Comparison of ENCODE assay signal across 28 cellular contexts in the genomic region with DNA sequence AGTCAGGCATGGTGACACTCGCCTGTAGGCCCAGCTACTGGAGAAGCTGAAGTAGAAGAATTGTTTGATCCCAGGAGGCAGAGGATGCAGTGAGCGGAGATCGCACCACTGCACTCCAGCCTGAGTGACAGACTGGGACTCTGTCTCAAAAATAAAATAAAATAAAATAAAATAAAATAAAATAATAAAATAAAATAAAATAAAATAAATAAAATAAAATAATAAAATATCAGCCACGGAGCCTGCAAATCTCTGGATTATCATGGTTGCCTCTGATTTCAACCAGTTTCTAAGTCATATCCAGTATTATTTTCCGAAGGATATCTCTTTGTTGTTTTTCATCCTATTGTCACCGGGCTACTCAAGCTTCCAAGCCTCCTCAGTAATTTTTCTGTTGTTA.
"Had no signal": no experiment of that assay in that cellular context is flagged by ENCODE, and none has a peak within 500 bp of the region (broad histone marks: within the 10 kb centered on the region; RNA-seq: fewer than 3 reads in every experiment).

No MANE protein-coding gene starts in this region.

- DNase-seq: stimulated activated CD4-positive, alpha-beta T cell treated with anti-CD3 and anti-CD28 coated beads, Interleukin-2, amount 100 ng/mL, for 48 hours; stimulated activated CD4-positive, alpha-beta T cell treated with anti-CD3 and anti-CD28 coated beads, Interleukin-4, amount 100 ng/mL, for 1 hour; stimulated activated CD4-positive, alpha-beta T cell treated with anti-CD3 and anti-CD28 coated beads, Interleukin-4, amount 100 ng/mL, for 24 hours; stimulated activated CD4-positive, alpha-beta T cell treated with anti-CD3 and anti-CD28 coated beads, Interleukin-4, amount 100 ng/mL, for 4 hours; stimulated activated CD8-positive, alpha-beta memory T cell treated with anti-CD3 and anti-CD28 coated beads, Interleukin-4, amount 100 ng/mL, for 48 hours; stimulated activated naive B cell treated with anti-CD40 and anti-IgM and Interleukin-4, amounts not matched to agents 10 μg/mL and 1 μg/mL and 100 μg/mL, for 72 hours; stimulated activated naive CD4-positive, alpha-beta T cell; stimulated activated naive CD4-positive, alpha-beta T cell treated with Interleukin-2 at 50 U/mL for 16 hours; stimulated activated naive CD8-positive, alpha-beta T cell treated with anti-CD3 and anti-CD28 coated beads, Interleukin-15, amount 100 ng/mL, for 72 hours; stimulated activated naive CD8-positive, alpha-beta T cell treated with anti-CD3 and anti-CD28 coated beads, Interleukin-15, Interleukin-2, amounts not matched to agents 100 U/mL and 50 U/mL, for 24 hours; stomach; substantia nigra; testis; thyroid gland; tibial artery; transverse colon; trophoblast cell; upper lobe of left lung; upper lobe of right lung; uterus had no signal

- H3K36me3 ChIP-seq: stomach, suprapubic skin, thoracic aorta, thyroid gland, tibial artery, tibial nerve, transverse colon, upper lobe of left lung, upper lobe of right lung, uterus, vagina had no signal

- H3K27me3 Mint-ChIP-seq: stimulated activated memory B cell treated with anti-CD40 and anti-IgM and Interleukin-4, amounts not matched to agents 10 μg/mL and 1 μg/mL and 100 μg/mL, for 72 hours; stimulated activated naive B cell treated with anti-CD40 and anti-IgM and Interleukin-4, amounts not matched to agents 10 μg/mL and 1 μg/mL and 100 μg/mL, for 72 hours; stimulated activated naive CD8-positive, alpha-beta T cell treated with anti-CD3 and anti-CD28 coated beads, Interleukin-15, amount 100 ng/mL, for 72 hours had no signal

- H3K4me1 Mint-ChIP-seq: stimulated activated effector memory CD8-positive, alpha-beta T cell treated with anti-CD3 and anti-CD28 coated beads, Interleukin-12 subunit alpha, Interleukin-12 subunit beta, amount 100 ng/mL, for 72 hours; stimulated activated memory B cell treated with anti-CD40 and anti-IgM and Interleukin-4, amounts not matched to agents 10 μg/mL and 1 μg/mL and 100 μg/mL, for 72 hours; stimulated activated naive B cell treated with anti-CD40 and anti-IgM and Interleukin-4, amounts not matched to agents 10 μg/mL and 1 μg/mL and 100 μg/mL, for 72 hours; stimulated activated naive CD8-positive, alpha-beta T cell treated with anti-CD3 and anti-CD28 coated beads, Interleukin-15, amount 100 ng/mL, for 72 hours had no signal

- H3K9me3 ChIP-seq: stomach, suprapubic skin, testis, thoracic aorta, thyroid gland, tibial artery, tibial nerve, transverse colon, upper lobe of left lung, upper lobe of right lung, uterus, vagina had no signal

- H3K4me1 ChIP-seq: suprapubic skin, testis, thyroid gland, tibial artery, tibial nerve, transverse colon, upper lobe of left lung, upper lobe of right lung, uterus, vagina had no signal

- ATAC-seq: stimulated activated effector memory CD8-positive, alpha-beta T cell treated with anti-CD3 and anti-CD28 coated beads, Interleukin-12 subunit alpha, Interleukin-12 subunit beta, amount 100 ng/mL, for 72 hours; stimulated activated memory B cell treated with anti-CD40 and anti-IgM and Interleukin-4, amounts not matched to agents 10 μg/mL and 1 μg/mL and 100 μg/mL, for 72 hours; stimulated activated naive B cell treated with anti-CD40 and anti-IgM and Interleukin-4, amounts not matched to agents 10 μg/mL and 1 μg/mL and 100 μg/mL, for 72 hours; stimulated activated naive CD8-positive, alpha-beta T cell treated with anti-CD3 and anti-CD28 coated beads, Interleukin-15, amount 100 ng/mL, for 72 hours; stimulated activated naive CD8-positive, alpha-beta T cell treated with anti-CD3 and anti-CD28 coated beads, Interleukin-15, Interleukin-2, amounts not matched to agents 100 U/mL and 50 U/mL, for 24 hours; upper lobe of right lung had no signal

- H3K27ac ChIP-seq: stomach, suprapubic skin, testis, thoracic aorta, thyroid gland, tibial artery, tibial nerve, transverse colon, upper lobe of left lung, upper lobe of right lung, uterus, vagina had no signal

- H3K36me3 Mint-ChIP-seq: stimulated activated effector memory CD8-positive, alpha-beta T cell treated with anti-CD3 and anti-CD28 coated beads, Interleukin-12 subunit alpha, Interleukin-12 subunit beta, amount 100 ng/mL, for 72 hours; stimulated activated memory B cell treated with anti-CD40 and anti-IgM and Interleukin-4, amounts not matched to agents 10 μg/mL and 1 μg/mL and 100 μg/mL, for 72 hours; stimulated activated naive B cell treated with anti-CD40 and anti-IgM and Interleukin-4, amounts not matched to agents 10 μg/mL and 1 μg/mL and 100 μg/mL, for 72 hours; type B pancreatic cell had no signal

- H3K9me3 Mint-ChIP-seq: stimulated activated effector memory CD8-positive, alpha-beta T cell treated with anti-CD3 and anti-CD28 coated beads, Interleukin-12 subunit alpha, Interleukin-12 subunit beta, amount 100 ng/mL, for 72 hours; stimulated activated memory B cell treated with anti-CD40 and anti-IgM and Interleukin-4, amounts not matched to agents 10 μg/mL and 1 μg/mL and 100 μg/mL, for 72 hours; stimulated activated naive B cell treated with anti-CD40 and anti-IgM and Interleukin-4, amounts not matched to agents 10 μg/mL and 1 μg/mL and 100 μg/mL, for 72 hours; stimulated activated naive CD8-positive, alpha-beta T cell treated with anti-CD3 and anti-CD28 coated beads, Interleukin-15, Interleukin-2, amounts not matched to agents 100 ng/mL and 50 ng/mL, for 24 hours; type B pancreatic cell had no signal

- H3K4me3 ChIP-seq: stomach, suprapubic skin, testis, thoracic aorta, thyroid gland, tibial artery, tibial nerve, transverse colon, upper lobe of left lung, upper lobe of right lung, uterus, vagina had no signal

- H3K4me3 Mint-ChIP-seq: stimulated activated effector memory CD8-positive, alpha-beta T cell treated with anti-CD3 and anti-CD28 coated beads, Interleukin-12 subunit alpha, Interleukin-12 subunit beta, amount 100 ng/mL, for 72 hours; stimulated activated memory B cell treated with anti-CD40 and anti-IgM and Interleukin-4, amounts not matched to agents 10 μg/mL and 1 μg/mL and 100 μg/mL, for 72 hours; stimulated activated naive B cell treated with anti-CD40 and anti-IgM and Interleukin-4, amounts not matched to agents 10 μg/mL and 1 μg/mL and 100 μg/mL, for 72 hours; stimulated activated naive CD8-positive, alpha-beta T cell treated with anti-CD3 and anti-CD28 coated beads, Interleukin-15, amount 100 ng/mL, for 72 hours; stimulated activated naive CD8-positive, alpha-beta T cell treated with anti-CD3 and anti-CD28 coated beads, Interleukin-15, Interleukin-2, amounts not matched to agents 100 ng/mL and 50 ng/mL, for 24 hours; type B pancreatic cell had no signal

- H3K27me3 ChIP-seq: stomach, testis, thyroid gland, tibial artery, tibial nerve, transverse colon, upper lobe of left lung, upper lobe of right lung, uterus, vagina had no signal

- H3K27ac Mint-ChIP-seq: stimulated activated effector memory CD8-positive, alpha-beta T cell treated with anti-CD3 and anti-CD28 coated beads, Interleukin-12 subunit alpha, Interleukin-12 subunit beta, amount 100 ng/mL, for 72 hours; stimulated activated memory B cell treated with anti-CD40 and anti-IgM and Interleukin-4, amounts not matched to agents 10 μg/mL and 1 μg/mL and 100 μg/mL, for 72 hours; stimulated activated naive B cell treated with anti-CD40 and anti-IgM and Interleukin-4, amounts not matched to agents 10 μg/mL and 1 μg/mL and 100 μg/mL, for 72 hours; stimulated activated naive CD8-positive, alpha-beta T cell treated with anti-CD3 and anti-CD28 coated beads, Interleukin-15, amount 100 ng/mL, for 72 hours; stimulated activated naive CD8-positive, alpha-beta T cell treated with anti-CD3 and anti-CD28 coated beads, Interleukin-15, Interleukin-2, amounts not matched to agents 100 ng/mL and 50 ng/mL, for 24 hours; type B pancreatic cell had no signal
